In genomic region chr4:178148106-178148505, GRCh38 we compare ENCODE assay signal across 25 cellular contexts.
"Had no signal": no experiment of that assay in that cellular context is flagged by ENCODE, and none has a peak within 500 bp of the region (broad histone marks: within the 10 kb centered on the region; RNA-seq: fewer than 3 reads in every experiment).

No MANE protein-coding gene starts in this region.

- ATAC-seq: left cardiac atrium; lower lobe of right lung; natural killer cell treated with Interleukin-12 subunit alpha and Interleukin-12 subunit beta and Interleukin-15 and Interleukin-18, amount 100 ng/mL, for 72 hours; right cardiac atrium; stimulated activated effector memory CD8-positive, alpha-beta T cell treated with anti-CD3 and anti-CD28 coated beads, Interleukin-12 subunit alpha, Interleukin-12 subunit beta, amount 100 ng/mL, for 72 hours; upper lobe of right lung had no signal

- DNase-seq: effector CD4-positive, alpha-beta T cell; endodermal cell; foreskin fibroblast; immature natural killer cell; kidney; left cardiac atrium; left ventricle myocardium inferior; lower lobe of right lung; midbrain; nucleus accumbens; ovary; right cardiac atrium; small intestine; stimulated activated CD4-positive, alpha-beta T cell treated with anti-CD3 and anti-CD28 coated beads, Interleukin-4, amount 100 ng/mL, for 1 hour; stimulated activated CD8-positive, alpha-beta memory T cell treated with anti-CD3 and anti-CD28 coated beads, Interleukin-4, amount 100 ng/mL, for 48 hours; testis; upper lobe of right lung had no signal

- H3K4me1 ChIP-seq: esophagus muscularis mucosa, left ventricle myocardium inferior, lower lobe of right lung, neural progenitor cell, testis, tibial nerve, upper lobe of right lung, vagina had no signal

- H3K27me3 ChIP-seq: esophagus muscularis mucosa, neural progenitor cell, ovary, testis, tibial nerve, upper lobe of right lung, vagina had no signal

- H3K27ac ChIP-seq: esophagus muscularis mucosa, left ventricle myocardium inferior, lower lobe of right lung, neural progenitor cell, ovary, testis, tibial nerve, upper lobe of right lung, vagina had no signal

- FAIRE-seq: colon, endothelial cell of umbilical vein, kidney, small intestine had no signal
